ENCODE assay signal across 8 cellular contexts in genomic region chr10:110857265-110858158, GRCh38. TPM values are rescaled to one million over a fixed set of nuclear protein-coding genes. Genes with fewer than 3 reads are reported as not detected.
DNase-seq lines count a peak whose midpoint lies in the region; ATAC-seq and TF ChIP-seq lines count a peak whose summit lies in the region.

No MANE protein-coding gene starts in this region.

- H3K9me3 Mint-ChIP-seq in central memory CD8-positive, alpha-beta T cell, result no peaks in the 10 kb centered on the region
- no peaks in the 10 kb centered on the region for H3K9me3 Mint-ChIP-seq in natural killer cell treated with Interleukin-12 subunit alpha and Interleukin-12 subunit beta and Interleukin-15 and Interleukin-18, amount 100 ng/mL, for 72 hours

- peak overlapping the region; percentile 8 for H3K4me3 Mint-ChIP-seq in central memory CD8-positive, alpha-beta T cell
- peak overlapping the region; percentile 0 for H3K4me3 Mint-ChIP-seq in natural killer cell treated with Interleukin-12 subunit alpha and Interleukin-12 subunit beta and Interleukin-15 and Interleukin-18, amount 100 ng/mL, for 72 hours

- no peak for TF ChIP-seq CTCF in GM13977 (IDR thresholded peaks at IDR 0.05; ENCODE audit: extremely low read depth, insufficient read depth, missing control alignments)

- H3K36me3 Mint-ChIP-seq in central memory CD8-positive, alpha-beta T cell (ENCODE audit: insufficient read depth), result peaks cover 3% of the 10 kb centered on the region
- no peaks in the 10 kb centered on the region for H3K36me3 Mint-ChIP-seq in natural killer cell treated with Interleukin-12 subunit alpha and Interleukin-12 subunit beta and Interleukin-15 and Interleukin-18, amount 100 ng/mL, for 72 hours

- peaks cover 77% of the 10 kb centered on the region for H3K4me1 Mint-ChIP-seq in central memory CD8-positive, alpha-beta T cell
- peaks cover 39 to 59% of the 10 kb centered on the region in 2 donors for H3K4me1 Mint-ChIP-seq in natural killer cell treated with Interleukin-12 subunit alpha and Interleukin-12 subunit beta and Interleukin-15 and Interleukin-18, amount 100 ng/mL, for 72 hours (ENCODE audit: low read depth in 2 of 2)

- peak; percentile 74 for DNase-seq in D341Med (ENCODE audit: low spot score)
- DNase-seq in NCI-H510A (lab: John Stamatoyannopoulos, UW), result peak; percentile 43
- peak; percentile 8 to 13 for DNase-seq in central memory CD8-positive, alpha-beta T cell (ENCODE audit: low spot score in 2 of 2)
- no peak for DNase-seq in natural killer cell treated with Interleukin-12 subunit alpha and Interleukin-12 subunit beta and Interleukin-15 and Interleukin-18, amount 100 ng/mL, for 72 hours (ENCODE audit: low spot score)
- DNase-seq in GM13977 (ENCODE audit: low spot score), result no peak
- DNase-seq in GM19238 (ENCODE audit: insufficient read length, low spot score), result no peak

- in situ Hi-C loops in GM13977 (cut with MboI; ENCODE audit: low pct_unique_long_range_greater_than_20kb, low sequenced_read_pairs, unreplicated experiment), result no loop called here

- ATAC-seq in HG02610 (IDR thresholded peaks at IDR 0.05; ENCODE audit: unreplicated experiment) (peak; percentile 57), GM18517 (IDR thresholded peaks at IDR 0.05; ENCODE audit: unreplicated experiment) (no peak)
- ATAC-seq in central memory CD8-positive, alpha-beta T cell (replicated peaks; ENCODE audit: extremely low read depth, poor library complexity, severe bottlenecking), result no peak
- peak; percentile 4 to 44 for ATAC-seq in natural killer cell treated with Interleukin-12 subunit alpha and Interleukin-12 subunit beta and Interleukin-15 and Interleukin-18, amount 100 ng/mL, for 72 hours

- H3K27ac Mint-ChIP-seq in central memory CD8-positive, alpha-beta T cell (ENCODE audit: low read depth), result peak overlapping the region; percentile 7
- peak overlapping the region; percentile 24 to 93 for H3K27ac Mint-ChIP-seq in natural killer cell treated with Interleukin-12 subunit alpha and Interleukin-12 subunit beta and Interleukin-15 and Interleukin-18, amount 100 ng/mL, for 72 hours

- no peaks in the 10 kb centered on the region for H3K27me3 Mint-ChIP-seq in central memory CD8-positive, alpha-beta T cell
- peaks cover 0 to 4% of the 10 kb centered on the region in 2 donors for H3K27me3 Mint-ChIP-seq in natural killer cell treated with Interleukin-12 subunit alpha and Interleukin-12 subunit beta and Interleukin-15 and Interleukin-18, amount 100 ng/mL, for 72 hours

RNA-seq across cellular contexts. Expression of gene PDCD4, which starts 14.2 kb away (rescaled TPM):
- total RNA-seq in natural killer cell treated with Interleukin-12 subunit alpha and Interleukin-12 subunit beta and Interleukin-15 and Interleukin-18, amount 100 ng/mL, for 72 hours, result 10 to 100 TPM; 36.7 to 48.6 TPM

Comparison
In these comparisons a context has a peak if more than half of its experiments do, and no peak if none do; other contexts are left out.
1. DNase-seq: peak in D341Med (single experiment), NCI-H510A (single experiment) and central memory CD8-positive, alpha-beta T cell (2 of 2); none in natural killer cell treated with Interleukin-12 subunit alpha and Interleukin-12 subunit beta and Interleukin-15 and Interleukin-18, amount 100 ng/mL, for 72 hours (single experiment), GM13977 (single experiment) and GM19238 (single experiment).
2. ATAC-seq: peak in HG02610 (single experiment) and natural killer cell treated with Interleukin-12 subunit alpha and Interleukin-12 subunit beta and Interleukin-15 and Interleukin-18, amount 100 ng/mL, for 72 hours (2 of 2); none in central memory CD8-positive, alpha-beta T cell (single experiment) and GM18517 (single experiment).